30 cellular contexts compared by ENCODE assay signal in genomic region chr3:135491478-135491877, GRCh38.
A peak's percentile ranks its signal among the peaks of the same experiment; 100 is the strongest.
DNase-seq lines count a peak whose midpoint lies in the region; ATAC-seq and TF ChIP-seq lines count a peak whose summit lies in the region.
"Had no signal": no experiment of that assay in that cellular context is flagged by ENCODE, and none has a peak within 500 bp of the region (broad histone marks: within the 10 kb centered on the region; RNA-seq: fewer than 3 reads in every experiment).

No MANE protein-coding gene starts in this region.

- H3K9me2 ChIP-seq in hepatocyte (replicated peaks; ENCODE audit: insufficient read depth), result no peaks in the 10 kb centered on the region

- H3K79me2 ChIP-seq in hepatocyte, result no peaks in the 10 kb centered on the region

- H3K4me3 Mint-ChIP-seq in HFFc6 (no peak overlapping the region), WTC11 (no peak overlapping the region), endodermal cell (no peak overlapping the region)
- H3K4me3 Mint-ChIP-seq: activated naive CD8-positive, alpha-beta T cell treated with anti-CD3 and anti-CD28 coated beads for 36 hours; CD14-positive monocyte; GM23338; naive thymus-derived CD8-positive, alpha-beta T cell had no signal

- H3K27me3 ChIP-seq in endodermal cell (ENCODE audit: control insufficient read depth, insufficient read depth, low read length, poor library complexity, severe bottlenecking), result no peaks in the 10 kb centered on the region
- H3K27me3 ChIP-seq in hepatocyte, result no peaks in the 10 kb centered on the region
- H3K27me3 ChIP-seq: dorsolateral prefrontal cortex, gastrocnemius medialis, sigmoid colon, suprapubic skin had no signal

- CTCF ChIA-PET in WTC11 (lab: Charles Lee), result no interaction called here

- WGBS in endodermal cell (ENCODE audit: insufficient coverage in 1 of 2, insufficient read length in 1 of 2), 2 experiments, result 77 to 80% methylated on average over 1 to 2 of the region's 2 CpGs
- 76% methylated on average over 2 of the region's 2 CpGs for WGBS in hepatocyte (ENCODE audit: low lambda C conversion rate, missing lambda C conversion rate)

- DNase-seq in HFFc6 (peak; percentile 43), WTC11 (ENCODE audit: low spot score) (no peak), endodermal cell (peak; percentile 72), smooth muscle cell of the brain vasculature (ENCODE audit: low read depth, low spot score) (peak; percentile 82), Right ventricle myocardium inferior (ENCODE audit: missing footprints) (no peak), NCI-H1048 (lab: John Stamatoyannopoulos, UW) (no peak), hepatocyte (ENCODE audit: low spot score) (no peak)
- no peak for DNase-seq in stimulated activated CD4-positive, alpha-beta T cell treated with anti-CD3 and anti-CD28 coated beads, Interleukin-2, amount 100 ng/mL, for 24 hours
- DNase-seq: activated CD4-positive, alpha-beta T cell treated with anti-CD3 and anti-CD28 coated beads for 4 hours; activated effector memory CD4-positive, alpha-beta T cell treated with anti-CD3 and anti-CD28 coated beads, Interleukin-2, amount 50 U/mL, for 16 hours; activated naive CD8-positive, alpha-beta T cell treated with anti-CD3 and anti-CD28 coated beads for 36 hours; Caco-2; cerebellar nuclear complex; dorsolateral prefrontal cortex; KBM-7; kidney glomerular epithelial cell; lower lobe of right lung; MM.1S; naive thymus-derived CD8-positive, alpha-beta T cell; NCI-H1417; NCI-H2081; NCI-H226; nucleus accumbens; SHP77 treated with DMSO at 0.1 percent for 48 hours; sigmoid colon; stimulated activated naive CD4-positive, alpha-beta T cell had no signal

- H3K4me1 ChIP-seq in endodermal cell (ENCODE audit: control insufficient read depth, insufficient read depth, low read length), result no peaks in the 10 kb centered on the region
- H3K4me1 ChIP-seq in hepatocyte (ENCODE audit: insufficient read depth), result no peaks in the 10 kb centered on the region
- H3K4me1 ChIP-seq: Caco-2, lower lobe of right lung, sigmoid colon, suprapubic skin had no signal

- H2AFZ ChIP-seq in hepatocyte, result no peak overlapping the region
- H2AFZ ChIP-seq: GM23338 had no signal

- H3K36me3 ChIP-seq in endodermal cell (ENCODE audit: control insufficient read depth, insufficient read depth, low read length) (no peaks in the 10 kb centered on the region), hepatocyte (replicated peaks; ENCODE audit: insufficient read depth, low read depth) (no peaks in the 10 kb centered on the region)
- H3K36me3 ChIP-seq: gastrocnemius medialis, lower lobe of right lung, sigmoid colon, suprapubic skin had no signal

- H3K4me1 Mint-ChIP-seq in HFFc6 (ENCODE audit: low read depth) (peaks cover 13% of the 10 kb centered on the region), WTC11 (no peaks in the 10 kb centered on the region), endodermal cell (no peaks in the 10 kb centered on the region)
- H3K4me1 Mint-ChIP-seq: activated naive CD8-positive, alpha-beta T cell treated with anti-CD3 and anti-CD28 coated beads for 36 hours; CD14-positive monocyte; GM23338; naive thymus-derived CD8-positive, alpha-beta T cell had no signal

- H3K9me3 ChIP-seq in endodermal cell (ENCODE audit: control insufficient read depth, low read length), result no peaks in the 10 kb centered on the region
- H3K9me3 ChIP-seq in hepatocyte (ENCODE audit: low read depth), result no peaks in the 10 kb centered on the region
- H3K9me3 ChIP-seq: Caco-2, gastrocnemius medialis, lower lobe of right lung, sigmoid colon, suprapubic skin had no signal

- H3K9me3 Mint-ChIP-seq in HFFc6 (no peaks in the 10 kb centered on the region), WTC11 (no peaks in the 10 kb centered on the region), endodermal cell (no peaks in the 10 kb centered on the region)
- H3K9me3 Mint-ChIP-seq: activated naive CD8-positive, alpha-beta T cell treated with anti-CD3 and anti-CD28 coated beads for 36 hours; GM23338 had no signal

- H3K27ac Mint-ChIP-seq in HFFc6, result no peak overlapping the region
- H3K27ac Mint-ChIP-seq in WTC11, result no peak overlapping the region
- H3K27ac Mint-ChIP-seq in endodermal cell, result no peak overlapping the region
- H3K27ac Mint-ChIP-seq: activated naive CD8-positive, alpha-beta T cell treated with anti-CD3 and anti-CD28 coated beads for 36 hours; CD14-positive monocyte; GM23338 had no signal

- POLR2A ChIA-PET in WTC11 (lab: Charles Lee), result no interaction called here

- no peak overlapping the region for H3K9ac ChIP-seq in endodermal cell (ENCODE audit: extremely low read depth, low read length, poor library complexity, severe bottlenecking)

- peaks cover 3% of the 10 kb centered on the region for H3K27me3 Mint-ChIP-seq in HFFc6 (ENCODE audit: insufficient read depth)
- H3K27me3 Mint-ChIP-seq in WTC11 (ENCODE audit: low read depth), result no peaks in the 10 kb centered on the region; the same call in 1 of the 2 replicates
- peaks cover 6% of the 10 kb centered on the region for H3K27me3 Mint-ChIP-seq in endodermal cell (ENCODE audit: insufficient read depth)
- H3K27me3 Mint-ChIP-seq: activated naive CD8-positive, alpha-beta T cell treated with anti-CD3 and anti-CD28 coated beads for 36 hours had no signal

- intact Hi-C loops in Right ventricle myocardium inferior (cut with DNase I), result no loop called here

- ATAC-seq in WTC11 (peak; percentile 36; the same call in 1 of the 2 replicates), Right ventricle myocardium inferior (no peak)
- ATAC-seq: GM23338; lower lobe of right lung; naive thymus-derived CD8-positive, alpha-beta T cell had no signal

- H3K36me3 Mint-ChIP-seq in HFFc6 (ENCODE audit: low read depth) (no peaks in the 10 kb centered on the region), WTC11 (no peaks in the 10 kb centered on the region), endodermal cell (ENCODE audit: low read depth) (no peaks in the 10 kb centered on the region)
- H3K36me3 Mint-ChIP-seq: activated naive CD8-positive, alpha-beta T cell treated with anti-CD3 and anti-CD28 coated beads for 36 hours; CD14-positive monocyte; naive thymus-derived CD8-positive, alpha-beta T cell had no signal

- H3K27ac ChIP-seq in endodermal cell (ENCODE audit: low read depth, low read length) (no peak overlapping the region), hepatocyte (no peak overlapping the region)
- H3K27ac ChIP-seq: dorsolateral prefrontal cortex, lower lobe of right lung, sigmoid colon, suprapubic skin had no signal

- no peaks in the 10 kb centered on the region for H4K20me1 ChIP-seq in hepatocyte (ENCODE audit: insufficient read depth, poor library complexity, severe bottlenecking)

- H3K4me3 ChIP-seq in endodermal cell (ENCODE audit: low read length) (no peak overlapping the region), hepatocyte (no peak overlapping the region)
- H3K4me3 ChIP-seq: dorsolateral prefrontal cortex, gastrocnemius medialis, GM23338, lower lobe of right lung, sigmoid colon, suprapubic skin had no signal

- no peak overlapping the region for H3K4me2 ChIP-seq in hepatocyte
- H3K4me2 ChIP-seq: GM23338 had no signal

- TF ChIP-seq CTCF in HFFc6 (IDR thresholded peaks at IDR 0.05) (no peak), WTC11 (IDR thresholded peaks at IDR 0.05) (no peak), endodermal cell (conservative IDR thresholded peaks at IDR 0.05) (no peak), hepatocyte (IDR thresholded peaks at IDR 0.05; ENCODE audit: poor library complexity) (no peak)

TF ChIP-seq in WTC11, 78 proteins besides CTCF, POLR2A, EP300 and RAD21 (continues in another document):
- TF ChIP-seq, protein P1, sequence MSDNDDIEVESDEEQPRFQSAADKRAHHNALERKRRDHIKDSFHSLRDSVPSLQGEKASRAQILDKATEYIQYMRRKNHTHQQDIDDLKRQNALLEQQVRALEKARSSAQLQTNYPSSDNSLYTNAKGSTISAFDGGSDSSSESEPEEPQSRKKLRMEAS (CRISPR knock-in tag; IDR thresholded peaks at IDR 0.05), result no peak
- TF ChIP-seq ZNF317 (CRISPR knock-in tag; IDR thresholded peaks at IDR 0.05; ENCODE audit: borderline replicate concordance, low read depth), result no peak
- TF ChIP-seq ESRRA (CRISPR knock-in tag; IDR thresholded peaks at IDR 0.05; ENCODE audit: borderline replicate concordance), result no peak
- no peak for TF ChIP-seq ZNF423 (CRISPR knock-in tag; IDR thresholded peaks at IDR 0.05)
- TF ChIP-seq ZNF281 (CRISPR knock-in tag; IDR thresholded peaks at IDR 0.05), result no peak
- TF ChIP-seq SP1 (CRISPR knock-in tag; conservative IDR thresholded peaks at IDR 0.05), result no peak

Comparison
In these comparisons a context has a peak if more than half of its experiments do, and no peak if none do; other contexts are left out.
1. DNase-seq: peak in HFFc6 (single experiment), endodermal cell (single experiment) and smooth muscle cell of the brain vasculature (single experiment); none in WTC11 (single experiment), stimulated activated CD4-positive, alpha-beta T cell treated with anti-CD3 and anti-CD28 coated beads, Interleukin-2, amount 100 ng/mL, for 24 hours (0 of 2), Right ventricle myocardium inferior (single experiment), NCI-H1048 (single experiment) and hepatocyte (single experiment).